In genomic region chr14:49852351-49853157, GRCh38 we compare ENCODE assay signal across 8 cellular contexts. TPM values are rescaled to one million over a fixed set of nuclear protein-coding genes. Genes with fewer than 3 reads are reported as not detected.
DNase-seq lines count a peak whose midpoint lies in the region; ATAC-seq and TF ChIP-seq lines count a peak whose summit lies in the region.

A gene with protein sequence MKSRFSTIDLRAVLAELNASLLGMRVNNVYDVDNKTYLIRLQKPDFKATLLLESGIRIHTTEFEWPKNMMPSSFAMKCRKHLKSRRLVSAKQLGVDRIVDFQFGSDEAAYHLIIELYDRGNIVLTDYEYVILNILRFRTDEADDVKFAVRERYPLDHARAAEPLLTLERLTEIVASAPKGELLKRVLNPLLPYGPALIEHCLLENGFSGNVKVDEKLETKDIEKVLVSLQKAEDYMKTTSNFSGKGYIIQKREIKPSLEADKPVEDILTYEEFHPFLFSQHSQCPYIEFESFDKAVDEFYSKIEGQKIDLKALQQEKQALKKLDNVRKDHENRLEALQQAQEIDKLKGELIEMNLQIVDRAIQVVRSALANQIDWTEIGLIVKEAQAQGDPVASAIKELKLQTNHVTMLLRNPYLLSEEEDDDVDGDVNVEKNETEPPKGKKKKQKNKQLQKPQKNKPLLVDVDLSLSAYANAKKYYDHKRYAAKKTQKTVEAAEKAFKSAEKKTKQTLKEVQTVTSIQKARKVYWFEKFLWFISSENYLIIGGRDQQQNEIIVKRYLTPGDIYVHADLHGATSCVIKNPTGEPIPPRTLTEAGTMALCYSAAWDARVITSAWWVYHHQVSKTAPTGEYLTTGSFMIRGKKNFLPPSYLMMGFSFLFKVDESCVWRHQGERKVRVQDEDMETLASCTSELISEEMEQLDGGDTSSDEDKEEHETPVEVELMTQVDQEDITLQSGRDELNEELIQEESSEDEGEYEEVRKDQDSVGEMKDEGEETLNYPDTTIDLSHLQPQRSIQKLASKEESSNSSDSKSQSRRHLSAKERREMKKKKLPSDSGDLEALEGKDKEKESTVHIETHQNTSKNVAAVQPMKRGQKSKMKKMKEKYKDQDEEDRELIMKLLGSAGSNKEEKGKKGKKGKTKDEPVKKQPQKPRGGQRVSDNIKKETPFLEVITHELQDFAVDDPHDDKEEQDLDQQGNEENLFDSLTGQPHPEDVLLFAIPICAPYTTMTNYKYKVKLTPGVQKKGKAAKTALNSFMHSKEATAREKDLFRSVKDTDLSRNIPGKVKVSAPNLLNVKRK (minus strand): TSS chr14:49852788. CDS start chr14:49852753, 35 bp downstream.

- H3K36me3 ChIP-seq in ectodermal cell (ENCODE audit: control insufficient read depth, insufficient read depth, low read length) = peaks cover 4% of the 10 kb centered on the region

- POLR2A ChIA-PET in CD4-positive, alpha-beta T cell (lab: Charles Lee) = interaction anchor here (0.7 to 4.3 kb wide), 38 partner anchors 10 to 978 kb away, joined by 3 to 220 read pairs (median 5); partner anchors contain the start of genes ARF6, DMAC2L, DNAAF2 and KLHDC1
- POLR2A ChIA-PET in activated CD4-positive, alpha-beta memory T cell treated with anti-CD3 and anti-CD28 coated beads, Interleukin-2, amount 10 ng/mL, durations not matched to agents 7 days and 5 days (lab: Charles Lee) = interaction anchor here (0.6 to 6.1 kb wide), 49 partner anchors 10 to 460 kb away, joined by 3 to 159 read pairs (median 6); partner anchors contain the start of genes ARF6, DMAC2L, DNAAF2 and KLHDC2

- H3K27ac Mint-ChIP-seq in CD4-positive, alpha-beta T cell = peak within 1 kb of the TSS; percentile 91
- peak within 1 kb of the TSS; percentile 94 for H3K27ac Mint-ChIP-seq in activated CD4-positive, alpha-beta memory T cell treated with anti-CD3 and anti-CD28 coated beads, Interleukin-2, amount 10 ng/mL, durations not matched to agents 7 days and 5 days

- peaks cover 3% of the 10 kb centered on the region for H3K4me1 ChIP-seq in ectodermal cell (ENCODE audit: control insufficient read depth, insufficient read depth, low read length)

- 0% methylated on average over 49 of the region's 49 CpGs for WGBS in ectodermal cell, 2 experiments

- ATAC-seq in CD4-positive, alpha-beta T cell (ENCODE audit: poor library complexity) = peak; percentile 75
- ATAC-seq in GM19395 (IDR thresholded peaks at IDR 0.05; ENCODE audit: unreplicated experiment) (peak; percentile 89), HG03565 (IDR thresholded peaks at IDR 0.05; ENCODE audit: unreplicated experiment) (peak; percentile 59)

- H3K4me3 Mint-ChIP-seq in CD4-positive, alpha-beta T cell = peak within 1 kb of the TSS; percentile 99
- peak within 1 kb of the TSS; percentile 96 for H3K4me3 Mint-ChIP-seq in activated CD4-positive, alpha-beta memory T cell treated with anti-CD3 and anti-CD28 coated beads, Interleukin-2, amount 10 ng/mL, durations not matched to agents 7 days and 5 days

- peak; percentile 89 for TF ChIP-seq CTCF in CD4-positive, alpha-beta T cell (IDR thresholded peaks at IDR 0.05)

- H3K4me1 Mint-ChIP-seq in CD4-positive, alpha-beta T cell (ENCODE audit: low read depth) = peaks cover 46% of the 10 kb centered on the region
- H3K4me1 Mint-ChIP-seq in activated CD4-positive, alpha-beta memory T cell treated with anti-CD3 and anti-CD28 coated beads, Interleukin-2, amount 10 ng/mL, durations not matched to agents 7 days and 5 days = peaks cover 46% of the 10 kb centered on the region

- CTCF ChIA-PET in CD4-positive, alpha-beta T cell (lab: Charles Lee) = interaction anchor here (0.6 to 7.2 kb wide), 24 partner anchors 10 to 373 kb away, joined by 3 to 121 read pairs (median 4); partner anchors contain the start of genes DNAAF2 and VCPKMT
- CTCF ChIA-PET in activated CD4-positive, alpha-beta memory T cell treated with anti-CD3 and anti-CD28 coated beads, Interleukin-2, amount 10 ng/mL, durations not matched to agents 7 days and 5 days (lab: Charles Lee) = interaction anchor here (0.8 to 8.9 kb wide), 51 partner anchors 8 to 468 kb away, joined by 3 to 274 read pairs (median 5); partner anchors contain the start of genes ARF6, DMAC2L, DNAAF2 and KLHDC2

- H3K9me3 Mint-ChIP-seq in CD4-positive, alpha-beta T cell = no peaks in the 10 kb centered on the region
- H3K9me3 Mint-ChIP-seq in activated CD4-positive, alpha-beta memory T cell treated with anti-CD3 and anti-CD28 coated beads, Interleukin-2, amount 10 ng/mL, durations not matched to agents 7 days and 5 days = no peaks in the 10 kb centered on the region

- peak within 1 kb of the TSS; percentile 64 for H3K27ac ChIP-seq in CD4-positive, alpha-beta T cell (ENCODE audit: low read depth, low read length)
- H3K27ac ChIP-seq in ectodermal cell (ENCODE audit: insufficient read depth, low read depth, low read length, poor library complexity, severe bottlenecking) = peak within 1 kb of the TSS; percentile 58

- H3K27me3 Mint-ChIP-seq in CD4-positive, alpha-beta T cell = no peaks in the 10 kb centered on the region
- H3K27me3 Mint-ChIP-seq in activated CD4-positive, alpha-beta memory T cell treated with anti-CD3 and anti-CD28 coated beads, Interleukin-2, amount 10 ng/mL, durations not matched to agents 7 days and 5 days = no peaks in the 10 kb centered on the region

- no peaks in the 10 kb centered on the region for H3K9me3 ChIP-seq in CD4-positive, alpha-beta T cell (ENCODE audit: control insufficient read depth, low read length)
- H3K9me3 ChIP-seq in ectodermal cell (ENCODE audit: control insufficient read depth, low read length) = no peaks in the 10 kb centered on the region

- DNase-seq in CD4-positive, alpha-beta T cell = peak; percentile 67 to 77 (median 69)
- DNase-seq in NCI-H748 treated with DMSO at 0.1 percent for 48 hours (lab: John Stamatoyannopoulos, UW) = peak; percentile 90
- DNase-seq in activated CD4-positive, alpha-beta memory T cell treated with anti-CD3 and anti-CD28 coated beads, Interleukin-2, amount 10 ng/mL, durations not matched to agents 7 days and 5 days = peak; percentile 80
- peak; percentile 90 to 94 for DNase-seq in lung microvascular endothelial cell (ENCODE audit: low read depth in 2 of 2)
- DNase-seq in stimulated activated CD4-positive, alpha-beta T cell treated with anti-CD3 and anti-CD28 coated beads, TNF-alpha, amount 100 ng/mL, for 48 hours (ENCODE audit: low read depth in 3 of 3) = peak; percentile 48 to 83 (median 65)

- H3K27me3 ChIP-seq in CD4-positive, alpha-beta T cell (ENCODE audit: control insufficient read depth, insufficient read depth, low read length) = no peaks in the 10 kb centered on the region
- no peaks in the 10 kb centered on the region for H3K27me3 ChIP-seq in ectodermal cell (ENCODE audit: control insufficient read depth, insufficient read depth, low read length, poor library complexity, severe bottlenecking)

- intact Hi-C loops in CD4-positive, alpha-beta T cell (cut with DNase I, micrococcal nuclease) = loop anchor here (1.0 to 5.0 kb wide), 5 partner anchors 10 to 680 kb away; partner anchors contain the start of genes KLHDC2 (in 1 of the 2) and MAP4K5 (in 1 of the 2)

- peaks cover 40% of the 10 kb centered on the region for H3K36me3 Mint-ChIP-seq in CD4-positive, alpha-beta T cell (ENCODE audit: low read depth)
- H3K36me3 Mint-ChIP-seq in activated CD4-positive, alpha-beta memory T cell treated with anti-CD3 and anti-CD28 coated beads, Interleukin-2, amount 10 ng/mL, durations not matched to agents 7 days and 5 days (ENCODE audit: low read depth) = peaks cover 31% of the 10 kb centered on the region

- peak within 1 kb of the TSS; percentile 55 for H3K4me3 ChIP-seq in ectodermal cell (ENCODE audit: insufficient read depth, low read depth, low read length)

RNA-seq across cellular contexts. Expression of the gene that starts here (rescaled TPM):
- 10 to 100 TPM; 96.0 to 97.7 TPM for total RNA-seq in CD4-positive, alpha-beta T cell
- total RNA-seq in activated CD4-positive, alpha-beta memory T cell treated with anti-CD3 and anti-CD28 coated beads, Interleukin-2, amount 10 ng/mL, durations not matched to agents 7 days and 5 days = 10 to 100 TPM; 64.7 to 73.3 TPM
- 56.0 TPM for polyA plus RNA-seq in ectodermal cell (2013, experiment 1 of 4)
- 58.8 TPM for polyA plus RNA-seq in ectodermal cell (2013, experiment 2 of 4)
- polyA plus RNA-seq in ectodermal cell (2013, experiment 3 of 4) = 48.3 TPM
- 55.5 TPM for polyA plus RNA-seq in ectodermal cell (2013, experiment 4 of 4)
- total RNA-seq in lung microvascular endothelial cell = 38.8 and 54.6 TPM in 2 replicates

Comparison
In these comparisons a context has a peak if more than half of its experiments do, and no peak if none do; other contexts are left out.
1. Peak in every context shown above with its lines: DNase-seq, ATAC-seq, H3K4me3 ChIP-seq and H3K27ac ChIP-seq.